Comparison of ENCODE assay signal across 27 cellular contexts in genomic region chr17:61117983-61118382, GRCh38.
"Had no signal": no experiment of that assay in that cellular context is flagged by ENCODE, and none has a peak within 500 bp of the region (broad histone marks: within the 10 kb centered on the region; RNA-seq: fewer than 3 reads in every experiment).

No MANE protein-coding gene starts in this region.

- H3K36me3 ChIP-seq: adrenal gland, esophagus squamous epithelium, gastroesophageal sphincter, heart right ventricle had no signal

- H3K4me1 Mint-ChIP-seq: activated CD8-positive, alpha-beta memory T cell treated with anti-CD3 and anti-CD28 coated beads, Interleukin-2, amount 10 ng/mL, durations not matched to agents 7 days and 5 days; activated naive CD4-positive, alpha-beta T cell treated with anti-CD3 and anti-CD28 coated beads, Interleukin-2, amount 10 ng/mL, durations not matched to agents 7 days and 5 days; T-helper 17 cell had no signal

- H3K27me3 ChIP-seq: adrenal gland, body of pancreas, esophagus squamous epithelium, gastroesophageal sphincter, heart right ventricle had no signal

- H3K9me3 ChIP-seq: adrenal gland, body of pancreas had no signal

- H3K27ac ChIP-seq: adrenal gland, body of pancreas, epithelial cell of prostate, esophagus squamous epithelium, gastroesophageal sphincter, heart right ventricle had no signal

- H3K27ac Mint-ChIP-seq: activated CD4-positive, alpha-beta memory T cell treated with anti-CD3 and anti-CD28 coated beads for 36 hours; activated CD4-positive, alpha-beta T cell treated with anti-CD3 and anti-CD28 coated beads for 36 hours; activated CD4-positive, alpha-beta T cell treated with anti-CD3 and anti-CD28 coated beads, Interleukin-2, amount 10 ng/mL, durations not matched to agents 24 days and 14 days; activated CD8-positive, alpha-beta memory T cell treated with anti-CD3 and anti-CD28 coated beads, Interleukin-2, amount 10 ng/mL, durations not matched to agents 7 days and 5 days; activated CD8-positive, alpha-beta T cell treated with anti-CD3 and anti-CD28 coated beads, Interleukin-2, amount 10 ng/mL, durations not matched to agents 7 days and 5 days; activated naive CD4-positive, alpha-beta T cell treated with anti-CD3 and anti-CD28 coated beads, Interleukin-2, amount 10 ng/mL, durations not matched to agents 7 days and 5 days; activated naive CD4-positive, alpha-beta T cell treated with anti-CD3 and anti-CD28 coated beads, Interleukin-2, amount 50 U/mL, for 72 hours; T-helper 17 cell; T-helper 2 cell treated with Interferon-gamma antibody and Interleukin-4, amounts not matched to agents 5 μg/mL and 100 μg/mL, for 36 hours had no signal

- H3K36me3 Mint-ChIP-seq: activated naive CD4-positive, alpha-beta T cell treated with anti-CD3 and anti-CD28 coated beads, Interleukin-2, amount 10 ng/mL, durations not matched to agents 7 days and 5 days had no signal

- ATAC-seq: activated CD8-positive, alpha-beta memory T cell treated with anti-CD3 and anti-CD28 coated beads, Interleukin-2, amount 10 ng/mL, durations not matched to agents 7 days and 5 days; activated CD8-positive, alpha-beta T cell treated with anti-CD3 and anti-CD28 coated beads, Interleukin-2, amount 10 ng/mL, durations not matched to agents 7 days and 5 days; activated naive CD4-positive, alpha-beta T cell treated with anti-CD3 and anti-CD28 coated beads, Interleukin-2, amount 50 U/mL, for 72 hours; body of pancreas; gastroesophageal sphincter; heart right ventricle; T-helper 17 cell had no signal

- DNase-seq: activated CD4-positive, alpha-beta memory T cell treated with anti-CD3 and anti-CD28 coated beads for 36 hours; activated CD4-positive, alpha-beta T cell treated with anti-CD3 and anti-CD28 coated beads for 36 hours; activated CD4-positive, alpha-beta T cell treated with anti-CD3 and anti-CD28 coated beads, Interleukin-2, amount 10 ng/mL, durations not matched to agents 24 days and 14 days; activated CD8-positive, alpha-beta memory T cell treated with anti-CD3 and anti-CD28 coated beads, Interleukin-2, amount 10 ng/mL, durations not matched to agents 7 days and 5 days; activated CD8-positive, alpha-beta memory T cell treated with anti-CD3 and anti-CD28 coated beads, Interleukin-2, amount 50 U/mL, for 4 hours; activated CD8-positive, alpha-beta T cell treated with anti-CD3 and anti-CD28 coated beads, Interleukin-2, amount 10 ng/mL, durations not matched to agents 7 days and 5 days; activated gamma-delta T cell; activated naive CD4-positive, alpha-beta T cell; activated naive CD4-positive, alpha-beta T cell treated with anti-CD3 and anti-CD28 coated beads, Interleukin-2, amount 10 ng/mL, durations not matched to agents 7 days and 5 days; activated T-cell treated with anti-CD3 and anti-CD28 coated beads, Interleukin-2, amount 50 U/mL, for 48 hours; adrenal gland; amygdala; aorta; body of pancreas; caudate nucleus; cortex of kidney; effector CD8-positive, alpha-beta T cell; esophagus squamous epithelium; foreskin melanocyte; heart right ventricle; T-helper 1 cell; T-helper 17 cell; T1000 had no signal

- H3K4me3 Mint-ChIP-seq: activated CD4-positive, alpha-beta memory T cell treated with anti-CD3 and anti-CD28 coated beads for 36 hours; activated CD4-positive, alpha-beta T cell treated with anti-CD3 and anti-CD28 coated beads for 36 hours; activated CD4-positive, alpha-beta T cell treated with anti-CD3 and anti-CD28 coated beads, Interleukin-2, amount 10 ng/mL, durations not matched to agents 24 days and 14 days; activated CD8-positive, alpha-beta memory T cell treated with anti-CD3 and anti-CD28 coated beads, Interleukin-2, amount 10 ng/mL, durations not matched to agents 7 days and 5 days; activated CD8-positive, alpha-beta T cell treated with anti-CD3 and anti-CD28 coated beads, Interleukin-2, amount 10 ng/mL, durations not matched to agents 7 days and 5 days; activated naive CD4-positive, alpha-beta T cell treated with anti-CD3 and anti-CD28 coated beads, Interleukin-2, amount 10 ng/mL, durations not matched to agents 7 days and 5 days; T-helper 17 cell; T-helper 2 cell treated with Interferon-gamma antibody and Interleukin-4, amounts not matched to agents 5 μg/mL and 100 μg/mL, for 36 hours had no signal

- H3K4me3 ChIP-seq: adrenal gland, body of pancreas, esophagus squamous epithelium, gastroesophageal sphincter, heart right ventricle had no signal

- H3K4me1 ChIP-seq: adrenal gland, body of pancreas, esophagus squamous epithelium, gastroesophageal sphincter, heart right ventricle had no signal

- H3K27me3 Mint-ChIP-seq: activated CD4-positive, alpha-beta memory T cell treated with anti-CD3 and anti-CD28 coated beads for 36 hours; activated CD4-positive, alpha-beta T cell treated with anti-CD3 and anti-CD28 coated beads for 36 hours; activated CD4-positive, alpha-beta T cell treated with anti-CD3 and anti-CD28 coated beads, Interleukin-2, amount 10 ng/mL, durations not matched to agents 24 days and 14 days; activated CD8-positive, alpha-beta memory T cell treated with anti-CD3 and anti-CD28 coated beads, Interleukin-2, amount 10 ng/mL, durations not matched to agents 7 days and 5 days; activated naive CD4-positive, alpha-beta T cell treated with anti-CD3 and anti-CD28 coated beads, Interleukin-2, amount 10 ng/mL, durations not matched to agents 7 days and 5 days; T-helper 17 cell had no signal
